8 cellular contexts compared by ENCODE assay signal in the genomic region with DNA sequence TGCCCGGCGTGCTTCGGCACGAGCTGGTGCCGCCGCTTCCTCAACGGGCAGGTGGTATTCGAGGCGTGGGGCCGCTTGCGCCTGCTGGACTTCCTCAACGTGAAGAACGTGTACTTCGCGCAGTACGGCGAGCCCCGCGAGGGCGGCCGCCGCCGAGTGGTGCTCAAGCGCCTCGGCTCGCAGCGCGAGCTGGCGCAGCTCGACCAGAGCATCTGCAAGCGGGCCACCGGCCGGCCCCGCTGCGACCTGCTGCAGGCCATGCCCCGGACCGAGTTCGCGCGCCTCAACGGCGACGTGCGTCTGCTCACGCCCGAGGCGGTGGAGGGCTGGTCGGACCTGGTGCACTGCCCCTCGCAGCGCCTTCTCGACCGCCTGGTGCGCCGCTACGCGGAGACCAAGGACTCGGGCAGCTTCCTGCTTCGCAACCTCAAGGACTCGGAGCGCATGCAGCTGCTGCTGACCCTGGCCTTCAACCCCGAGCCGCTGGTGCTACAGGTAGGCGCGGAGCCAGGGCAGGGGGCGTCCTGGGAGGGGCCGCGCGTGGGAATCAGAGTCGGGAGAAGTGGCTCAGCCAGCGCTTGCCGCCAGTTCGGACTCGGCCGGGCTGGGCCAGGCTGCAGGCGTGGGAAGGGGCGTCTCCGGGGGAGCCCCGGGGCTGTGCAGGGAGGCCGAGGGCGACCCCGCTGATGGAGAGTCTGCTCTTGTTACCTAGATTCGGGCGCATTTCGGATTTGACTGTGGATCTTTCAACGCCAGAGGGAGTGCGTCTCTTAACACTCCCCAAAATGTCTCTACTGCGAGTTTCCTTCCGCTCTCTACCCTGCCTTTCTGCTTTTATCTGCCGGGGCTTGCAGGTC. TPM values are rescaled to one million over a fixed set of nuclear protein-coding genes. Genes with fewer than 3 reads are reported as not detected.
DNase-seq lines count a peak whose midpoint lies in the region; FAIRE-seq and TF ChIP-seq lines count a peak whose summit lies in the region.

No MANE protein-coding gene starts in this region.

- H2AK5ac ChIP-seq in neuronal stem cell (ENCODE audit: low read depth, low read length): peak overlapping the region; percentile 93

- H3K79me2 ChIP-seq in Loucy (ENCODE audit: insufficient read depth, low read length): peaks cover 55% of the 10 kb centered on the region

- peak overlapping the region; percentile 91 for H3K4me3 Mint-ChIP-seq in activated naive CD4-positive, alpha-beta T cell treated with anti-CD3 and anti-CD28 coated beads, Interleukin-2, amount 10 ng/mL, durations not matched to agents 7 days and 5 days

- H3F3A ChIP-seq in Loucy (ENCODE audit: low read depth): no peaks in the 10 kb centered on the region

- TF ChIP-seq CTCF in Loucy (conservative IDR thresholded peaks at IDR 0.05; ENCODE audit: low read length): peak; percentile 41

- no peaks in the 10 kb centered on the region for H3K9me2 ChIP-seq in Loucy (replicated peaks; ENCODE audit: low read depth, low read length)

- peak overlapping the region; percentile 91 for H2BK120ac ChIP-seq in neuronal stem cell (ENCODE audit: low read depth, low read length)

- no peaks in the 10 kb centered on the region for H3K9me3 ChIP-seq in HAP-1
- H3K9me3 ChIP-seq in Loucy (ENCODE audit: insufficient read depth, low read depth, low read length): no peaks in the 10 kb centered on the region
- H3K9me3 ChIP-seq in neuronal stem cell (replicated peaks in 1 of 2; ENCODE audit: control insufficient read depth in 2 of 2, insufficient read depth in 1 of 2, low read depth in 1 of 2, low read length in 2 of 2): no peaks in the 10 kb centered on the region
- H3K9me3 ChIP-seq in subcutaneous abdominal adipose tissue (ENCODE audit: control insufficient read depth in 5 of 5, low read length in 5 of 5): no peaks in the 10 kb centered on the region

- H3K4me2 ChIP-seq in Loucy (ENCODE audit: low read depth, low read length, poor library complexity, severe bottlenecking) (peak overlapping the region; percentile 92), neuronal stem cell (ENCODE audit: insufficient read depth, low read length, poor library complexity, severe bottlenecking) (peak overlapping the region; percentile 86)

- H3K4me3 ChIP-seq in HAP-1 (peak overlapping the region; percentile 79), Loucy (ENCODE audit: low read length, poor library complexity, severe bottlenecking) (peak overlapping the region; percentile 84), neuronal stem cell (ENCODE audit: low read length in 2 of 2) (peak overlapping the region; percentile 67 to 95), subcutaneous abdominal adipose tissue (ENCODE audit: low read depth in 1 of 5, low read length in 5 of 5) (peak overlapping the region; percentile 88 to 96 (median 94))

- in situ Hi-C loops in HAP-1 (cut with MboI; ENCODE audit: low sequenced_read_pairs): no loop called here

- H4K91ac ChIP-seq in neuronal stem cell (ENCODE audit: low read depth, low read length, poor library complexity): peak overlapping the region; percentile 53

- H2BK15ac ChIP-seq in neuronal stem cell (ENCODE audit: low read length): peak overlapping the region; percentile 96

- peaks cover 38% of the 10 kb centered on the region for H3K4me1 Mint-ChIP-seq in activated naive CD4-positive, alpha-beta T cell treated with anti-CD3 and anti-CD28 coated beads, Interleukin-2, amount 10 ng/mL, durations not matched to agents 7 days and 5 days

- no CpG with 5 or more reads among the region's 89 CpGs for WGBS in neuronal stem cell (ENCODE audit: extremely low coverage in 2 of 2, insufficient read length in 2 of 2, insufficient replicate concordance in 1 of 2), 2 donors

- no peak for FAIRE-seq in frontal cortex (lab: Jason Lieb, UNC)

- no peaks in the 10 kb centered on the region for H3K9me3 Mint-ChIP-seq in activated naive CD4-positive, alpha-beta T cell treated with anti-CD3 and anti-CD28 coated beads, Interleukin-2, amount 10 ng/mL, durations not matched to agents 7 days and 5 days

- H3K14ac ChIP-seq in neuronal stem cell (ENCODE audit: low read length): peak overlapping the region; percentile 100

- peaks cover 6% of the 10 kb centered on the region for H3K79me1 ChIP-seq in neuronal stem cell (ENCODE audit: low read depth, low read length)

- DNase-seq in GM03348 (ENCODE audit: low spot score): peak; percentile 72
- peak; percentile 67 to 71 for DNase-seq in HAP-1 (ENCODE audit: low spot score in 2 of 2)
- peak; percentile 93 for DNase-seq in SIG-M5 treated with dmso at 0.1 percent for 504 hours (lab: John Stamatoyannopoulos, UW; ENCODE audit: unreplicated experiment)
- peak; percentile 80 for DNase-seq in activated naive CD4-positive, alpha-beta T cell treated with anti-CD3 and anti-CD28 coated beads, Interleukin-2, amount 10 ng/mL, durations not matched to agents 7 days and 5 days
- DNase-seq in frontal cortex (ENCODE audit: low spot score in 2 of 2): peak; percentile 42 to 71
- DNase-seq in neuronal stem cell (ENCODE audit: low spot score): peak; percentile 67

- H3K9ac ChIP-seq in Loucy (ENCODE audit: low read depth, low read length, poor library complexity, severe bottlenecking) (peak overlapping the region; percentile 84), neuronal stem cell (ENCODE audit: low read depth, low read length, poor library complexity) (peak overlapping the region; percentile 97), subcutaneous abdominal adipose tissue (ENCODE audit: low read length in 5 of 5) (peak overlapping the region; percentile 81 to 89 (median 86))

- peak overlapping the region; percentile 91 for H2BK5ac ChIP-seq in neuronal stem cell (ENCODE audit: low read length)

- peak overlapping the region; percentile 100 for H3K18ac ChIP-seq in neuronal stem cell (ENCODE audit: low read length)

- H4K8ac ChIP-seq in neuronal stem cell (ENCODE audit: low read depth, low read length): peak overlapping the region; percentile 19

- H2BK12ac ChIP-seq in neuronal stem cell (ENCODE audit: low read length): peak overlapping the region; percentile 97

- peaks cover 9% of the 10 kb centered on the region for H3K27me3 Mint-ChIP-seq in activated naive CD4-positive, alpha-beta T cell treated with anti-CD3 and anti-CD28 coated beads, Interleukin-2, amount 10 ng/mL, durations not matched to agents 7 days and 5 days

- H3K4me1 ChIP-seq in HAP-1 (peaks cover 26% of the 10 kb centered on the region), Loucy (ENCODE audit: insufficient read depth, low read length, poor library complexity, severe bottlenecking) (peaks cover 44% of the 10 kb centered on the region), neuronal stem cell (ENCODE audit: control insufficient read depth in 2 of 2, insufficient read depth in 1 of 2, low read depth in 1 of 2, low read length in 2 of 2) (peaks cover 2 to 3% of the 10 kb centered on the region in 2 donors), subcutaneous abdominal adipose tissue (ENCODE audit: control insufficient read depth in 5 of 5, insufficient read depth in 5 of 5, low read length in 5 of 5) (peaks cover 0 to 39% (median 33%) of the 10 kb centered on the region in 5 donors)

- no peaks in the 10 kb centered on the region for H3K36me3 ChIP-seq in HAP-1 (replicated peaks)
- H3K36me3 ChIP-seq in Loucy (ENCODE audit: insufficient read depth, low read length): no peaks in the 10 kb centered on the region
- H3K36me3 ChIP-seq in neuronal stem cell (replicated peaks in 1 of 2; ENCODE audit: control insufficient read depth in 2 of 2, insufficient read depth in 2 of 2, low read length in 2 of 2): no peaks in the 10 kb centered on the region
- H3K36me3 ChIP-seq in subcutaneous abdominal adipose tissue (ENCODE audit: control insufficient read depth in 5 of 5, insufficient read depth in 5 of 5, low read length in 5 of 5): no peaks in the 10 kb centered on the region

- H3K27me3 ChIP-seq in HAP-1 (ENCODE audit: low read depth): no peaks in the 10 kb centered on the region
- no peaks in the 10 kb centered on the region for H3K27me3 ChIP-seq in Loucy (ENCODE audit: insufficient read depth, low read length, poor library complexity, severe bottlenecking)
- no peaks in the 10 kb centered on the region for H3K27me3 ChIP-seq in neuronal stem cell (ENCODE audit: control insufficient read depth in 3 of 3, insufficient read depth in 3 of 3, low read depth in 1 of 3, low read length in 3 of 3)
- no peaks in the 10 kb centered on the region for H3K27me3 ChIP-seq in subcutaneous abdominal adipose tissue (ENCODE audit: control insufficient read depth in 5 of 5, insufficient read depth in 4 of 5, low read length in 5 of 5)

- H4K20me1 ChIP-seq in Loucy (ENCODE audit: insufficient read depth, low read length, poor library complexity, severe bottlenecking): peaks cover 43% of the 10 kb centered on the region

- no peaks in the 10 kb centered on the region for H3K36me3 Mint-ChIP-seq in activated naive CD4-positive, alpha-beta T cell treated with anti-CD3 and anti-CD28 coated beads, Interleukin-2, amount 10 ng/mL, durations not matched to agents 7 days and 5 days

- peak overlapping the region; percentile 93 for H3K4ac ChIP-seq in neuronal stem cell (ENCODE audit: low read length)

- peak overlapping the region; percentile 96 for H3K23ac ChIP-seq in neuronal stem cell (ENCODE audit: low read depth, low read length, poor library complexity)

- peak overlapping the region; percentile 98 for H3K27ac Mint-ChIP-seq in activated naive CD4-positive, alpha-beta T cell treated with anti-CD3 and anti-CD28 coated beads, Interleukin-2, amount 10 ng/mL, durations not matched to agents 7 days and 5 days

- H2AFZ ChIP-seq in Loucy (ENCODE audit: low read length) (peak overlapping the region; percentile 80), neuronal stem cell (ENCODE audit: low read length) (peak overlapping the region; percentile 91)

- CTCF ChIA-PET in activated naive CD4-positive, alpha-beta T cell treated with anti-CD3 and anti-CD28 coated beads, Interleukin-2, amount 10 ng/mL, durations not matched to agents 7 days and 5 days (lab: Charles Lee): interaction anchor here (1.2 to 1.3 kb wide), 2 partner anchors 14 to 88 kb away, joined by 3 read pairs; no protein-coding TSS in a partner anchor

- H3K27ac ChIP-seq in neuronal stem cell (replicated peaks; ENCODE audit: low read length) (peak overlapping the region; percentile 99), subcutaneous abdominal adipose tissue (ENCODE audit: low read depth, low read length) (peak overlapping the region; percentile 91)

RNA-seq across cellular contexts. Expression of a gene that starts 1.1 kb away (rescaled TPM):
- 63.6 TPM for total RNA-seq in frontal cortex
- 23.7 TPM for polyA plus RNA-seq in neuronal stem cell (2013, experiment 1 of 2)
- 25.4 TPM for polyA plus RNA-seq in neuronal stem cell (2013, experiment 2 of 2)

Comparison
In these comparisons a context has a peak if more than half of its experiments do, and no peak if none do; other contexts are left out.
1. Peak in every context shown above with its lines: DNase-seq, H3K4me3 ChIP-seq and H3K27ac ChIP-seq.